In genomic region chr7:24926623-24927539, GRCh38 we compare ENCODE assay signal across 14 cellular contexts. TPM values are rescaled to one million over a fixed set of nuclear protein-coding genes. Genes with fewer than 3 reads are reported as not detected.
DNase-seq lines count a peak whose midpoint lies in the region; ATAC-seq and TF ChIP-seq lines count a peak whose summit lies in the region.
"Had no signal": no experiment of that assay in that cellular context is flagged by ENCODE, and none has a peak within 500 bp of the region (broad histone marks: within the 10 kb centered on the region; RNA-seq: fewer than 3 reads in every experiment).

No MANE protein-coding gene starts in this region.

- H3F3A ChIP-seq in GM23338 (replicated peaks; ENCODE audit: low read depth): no peaks in the 10 kb centered on the region

- H3K4me3 Mint-ChIP-seq in GM23338: no peak overlapping the region
- H3K4me3 Mint-ChIP-seq: activated CD8-positive, alpha-beta T cell treated with anti-CD3 and anti-CD28 coated beads, Interleukin-2, amount 10 ng/mL, durations not matched to agents 7 days and 5 days had no signal

- H3K4me1 ChIP-seq in ACC112 (ENCODE audit: control insufficient read depth, insufficient read depth, low read length, unreplicated experiment) (peaks cover 26% of the 10 kb centered on the region), GM23338 (ENCODE audit: insufficient read depth) (peaks cover 24% of the 10 kb centered on the region), ascending aorta (peaks cover 0 to 2% of the 10 kb centered on the region in 2 donors)

- H3K4me1 Mint-ChIP-seq in GM23338: peaks cover 34% of the 10 kb centered on the region

- H3K27me3 ChIP-seq in ACC112 (ENCODE audit: insufficient read depth, low read length): no peaks in the 10 kb centered on the region
- H3K27me3 ChIP-seq in GM23338 (ENCODE audit: insufficient read depth): no peaks in the 10 kb centered on the region
- H3K27me3 ChIP-seq in ascending aorta: no peaks in the 10 kb centered on the region
- H3K27me3 ChIP-seq: BLaER1 treated with 17β-estradiol and CSF1 and Interleukin-3, amounts not matched to agents 10 nM and 100 nM; cardiac muscle cell had no signal

- no peaks in the 10 kb centered on the region for H3K9me2 ChIP-seq in GM23338 (ENCODE audit: insufficient read depth)

- H3K4me3 ChIP-seq in ACC112 (ENCODE audit: low read depth, low read length): no peak overlapping the region
- H3K4me3 ChIP-seq in GM23338: no peak overlapping the region
- H3K4me3 ChIP-seq in ascending aorta: no peak overlapping the region
- H3K4me3 ChIP-seq: BLaER1 treated with 17β-estradiol and CSF1 and Interleukin-3, amounts not matched to agents 10 nM and 100 nM; cardiac muscle cell had no signal

- H2AFZ ChIP-seq in ACC112 (ENCODE audit: low read length, unreplicated experiment): no peak overlapping the region
- H2AFZ ChIP-seq in GM23338: no peak overlapping the region

- H4K20me1 ChIP-seq in GM23338 (replicated peaks; ENCODE audit: insufficient read depth): no peaks in the 10 kb centered on the region

- TF ChIP-seq CTCF in GM23338 (conservative IDR thresholded peaks at IDR 0.05; ENCODE audit: low read depth in 2 of 2) (no peak), ascending aorta (IDR thresholded peaks at IDR 0.05) (no peak)

- DNase-seq in GM23338 (ENCODE audit: low spot score): no peak
- no peak for DNase-seq in ascending aorta (ENCODE audit: low spot score in 2 of 2)
- peak; percentile 37 for DNase-seq in hepatic stellate cell (ENCODE audit: low spot score)
- no peak for DNase-seq in T-helper 1 cell
- no peak for DNase-seq in SK-N-DZ (ENCODE audit: low spot score)
- no peak for DNase-seq in NCI-H1048 (lab: John Stamatoyannopoulos, UW)
- no peak for DNase-seq in SHP77 (lab: John Stamatoyannopoulos, UW)
- DNase-seq: activated CD8-positive, alpha-beta T cell treated with anti-CD3 and anti-CD28 coated beads, Interleukin-2, amount 10 ng/mL, durations not matched to agents 7 days and 5 days; activated gamma-delta T cell; erythroblast had no signal

- intact Hi-C loops in ascending aorta (cut with DNase I): no loop called here

- no peak overlapping the region for H3K4me2 ChIP-seq in GM23338
- H3K4me2 ChIP-seq: BLaER1 treated with 17β-estradiol and CSF1 and Interleukin-3, amounts not matched to agents 10 nM and 100 nM had no signal

- 0 out of 2 replicates have a peak overlapping the region, but pooled peaks have one; percentile 8 for H3K27ac ChIP-seq in ACC112 (ENCODE audit: low read depth, low read length)
- H3K27ac ChIP-seq in GM23338 (ENCODE audit: low read depth): no peak overlapping the region
- peak overlapping the region; percentile 29 to 41 for H3K27ac ChIP-seq in ascending aorta
- H3K27ac ChIP-seq: BLaER1 treated with 17β-estradiol and CSF1 and Interleukin-3, amounts not matched to agents 10 nM and 100 nM; cardiac muscle cell; parathyroid adenoma had no signal

- H3K36me3 ChIP-seq in ACC112 (ENCODE audit: insufficient read depth, low read length) (no peaks in the 10 kb centered on the region), GM23338 (ENCODE audit: insufficient read depth) (no peaks in the 10 kb centered on the region), ascending aorta (no peaks in the 10 kb centered on the region)
- H3K36me3 ChIP-seq: cardiac muscle cell had no signal

- no peaks in the 10 kb centered on the region for H3K9me3 ChIP-seq in ascending aorta

- peaks cover 7% of the 10 kb centered on the region; the same call in 2 of the 3 replicates for H3K36me3 Mint-ChIP-seq in GM23338 (ENCODE audit: low read depth)

- H3K79me2 ChIP-seq in ACC112 (ENCODE audit: control insufficient read depth, insufficient read depth, low read length, unreplicated experiment): no peaks in the 10 kb centered on the region
- H3K79me2 ChIP-seq in GM23338 (replicated peaks; ENCODE audit: insufficient read depth): peaks cover 6% of the 10 kb centered on the region; the same call in 1 of the 2 replicates

- no peak for ATAC-seq in GM23338
- ATAC-seq: activated CD8-positive, alpha-beta T cell treated with anti-CD3 and anti-CD28 coated beads, Interleukin-2, amount 10 ng/mL, durations not matched to agents 7 days and 5 days had no signal

- peaks cover 3% of the 10 kb centered on the region; the same call in 2 of the 3 replicates for H3K9me3 Mint-ChIP-seq in GM23338

- no peaks in the 10 kb centered on the region for H3K27me3 Mint-ChIP-seq in GM23338 (ENCODE audit: insufficient read depth, low read depth, poor library complexity)

- H3K27ac Mint-ChIP-seq in GM23338: peak overlapping the region; percentile 76; the same call in 1 of the 2 replicates
- H3K27ac Mint-ChIP-seq: activated CD8-positive, alpha-beta T cell treated with anti-CD3 and anti-CD28 coated beads, Interleukin-2, amount 10 ng/mL, durations not matched to agents 7 days and 5 days had no signal

TF ChIP-seq in GM23338, 12 proteins besides CTCF, POLR2A, EP300 and RAD21:
- TF ChIP-seq ZNF462 (CRISPR knock-in tag; IDR thresholded peaks at IDR 0.05) (no peak), CREB1 (CRISPR knock-in tag; IDR thresholded peaks at IDR 0.05; ENCODE audit: low read depth) (no peak), NANOG (IDR thresholded peaks at IDR 0.05; ENCODE audit: borderline replicate concordance) (no peak), ZNF114 (CRISPR knock-in tag; IDR thresholded peaks at IDR 0.05) (no peak)
TF ChIP-seq in GM23338: peak in this region for 0.

RNA-seq across cellular contexts. Expression of gene OSBPL3, which starts 53.1 kb away (rescaled TPM):
- total RNA-seq in GM23338 (2014; rRNA removed; shearing (Covaris generic)): 13.4 and 15.7 TPM in 2 replicates
- polyA plus RNA-seq in GM23338 (2016; fragmentation: Nextera tagmentation; extraction: Ambion mirVana): 7.2 and 9.3 TPM in 2 replicates
- 0.96 TPM for total RNA-seq in ascending aorta
- 5.1 and 6.6 TPM in 2 replicates for polyA plus RNA-seq in SK-N-DZ (2014; cell fraction: cytosol; rRNA removed)
- polyA plus RNA-seq in SK-N-DZ (2014; cell fraction: nucleus; rRNA removed): 9.6 and 12.2 TPM in 2 replicates
